12 cellular contexts compared by ENCODE assay signal in the genomic region with DNA sequence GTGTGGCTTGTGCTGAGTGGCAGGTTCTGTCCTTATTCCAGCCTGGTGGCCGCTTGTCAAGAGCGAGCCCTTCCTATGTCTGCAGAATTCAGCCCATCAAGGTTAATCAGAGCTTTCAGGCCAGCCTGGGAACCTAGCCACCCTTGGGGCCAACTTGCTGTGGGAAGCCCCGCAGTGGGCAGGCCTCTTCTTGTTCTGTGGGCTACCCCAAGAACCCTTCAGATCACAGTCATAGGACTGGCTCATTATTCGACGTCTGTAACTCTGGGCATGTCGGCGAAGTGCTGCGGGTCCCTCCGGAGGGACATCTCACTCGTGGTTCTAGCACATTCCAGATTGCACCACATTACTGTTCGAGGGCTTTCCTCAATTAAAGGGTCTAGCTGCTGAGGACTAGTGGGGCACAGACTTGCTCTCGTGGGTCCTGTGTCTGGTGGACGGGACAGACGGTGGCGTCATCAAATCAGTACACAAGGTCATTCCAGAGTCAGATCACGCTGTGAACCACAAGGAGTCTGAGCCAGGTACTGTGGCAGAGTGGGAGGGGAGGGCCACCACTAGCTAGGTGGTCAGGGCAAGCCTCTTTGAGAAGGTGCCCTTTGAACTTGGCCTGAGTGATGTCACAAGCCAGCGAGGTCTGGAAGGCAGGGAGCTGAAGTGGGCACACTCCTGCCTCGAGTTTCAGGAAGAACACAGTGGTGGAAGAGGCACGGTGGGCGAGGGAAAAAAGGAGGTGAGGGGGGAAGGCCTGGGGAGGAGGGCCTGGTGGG. TPM values are rescaled to one million over a fixed set of nuclear protein-coding genes. Genes with fewer than 3 reads are reported as not detected.
DNase-seq lines count a peak whose midpoint lies in the region; ATAC-seq and TF ChIP-seq lines count a peak whose summit lies in the region.
"Had no signal": no experiment of that assay in that cellular context is flagged by ENCODE, and none has a peak within 500 bp of the region (broad histone marks: within the 10 kb centered on the region; RNA-seq: fewer than 3 reads in every experiment).

No MANE protein-coding gene starts in this region.

- no peak for TF ChIP-seq EP300 in tibial nerve (IDR thresholded peaks at IDR 0.05)

- no peak for TF ChIP-seq POLR2A in tibial nerve (IDR thresholded peaks at IDR 0.05)

- H3K36me3 ChIP-seq in mesodermal cell (ENCODE audit: control insufficient read depth, insufficient read depth, low read length) (no peaks in the 10 kb centered on the region), tibial nerve (no peaks in the 10 kb centered on the region)
- H3K36me3 ChIP-seq: brain microvascular endothelial cell had no signal

- DNase-seq in activated T-cell treated with anti-CD3 and anti-CD28 coated beads, Interleukin-2, amount 50 U/mL, for 72 hours, result no peak
- no peak for DNase-seq in activated T-cell treated with anti-CD3 and anti-CD28 coated beads, Interleukin-2, amount 50 U/mL, for 1 hour
- DNase-seq in activated naive CD8-positive, alpha-beta T cell treated with anti-CD3 and anti-CD28 coated beads, Interleukin-2, amount 10 ng/mL, durations not matched to agents 7 days and 5 days, result no peak
- no peak for DNase-seq in tibial nerve (ENCODE audit: low spot score in 2 of 2)
- no peak for DNase-seq in HT-29 (ENCODE audit: low spot score)
- DNase-seq in dermis blood vessel endothelial cell, result no peak
- DNase-seq in NCI-H2029 (lab: John Stamatoyannopoulos, UW), result no peak
- DNase-seq: brain microvascular endothelial cell, H7, mesendoderm, NCI-H524 treated with DMSO at 0.1 percent for 48 hours had no signal

- 91% methylated on average over 16 to 20 of the region's 20 CpGs for WGBS in mesodermal cell (ENCODE audit: insufficient coverage in 2 of 2), 2 experiments
- WGBS in tibial nerve, 2 donors, result 74 to 78% methylated on average over 19 to 20 of the region's 20 CpGs

- no peaks in the 10 kb centered on the region for H3K27me3 ChIP-seq in tibial nerve
- H3K27me3 ChIP-seq: brain microvascular endothelial cell had no signal

- no peak for ATAC-seq in activated T-cell treated with anti-CD3 and anti-CD28 coated beads, Interleukin-2, amount 50 U/mL, for 72 hours (replicated peaks in 1 of 2)
- ATAC-seq in activated naive CD8-positive, alpha-beta T cell treated with anti-CD3 and anti-CD28 coated beads, Interleukin-2, amount 10 ng/mL, durations not matched to agents 7 days and 5 days (ENCODE audit: low read depth), result no peak

- POLR2A ChIA-PET in activated naive CD8-positive, alpha-beta T cell treated with anti-CD3 and anti-CD28 coated beads, Interleukin-2, amount 10 ng/mL, durations not matched to agents 7 days and 5 days (lab: Charles Lee), result interaction anchor here (1.5 to 7.2 kb wide), 5 partner anchors 11 to 238 kb away, joined by 5 to 67 read pairs (median 40); a partner anchor contains a TSS

- no peak for TF ChIP-seq CTCF in tibial nerve (IDR thresholded peaks at IDR 0.05)

- H3K4me3 Mint-ChIP-seq in activated T-cell treated with anti-CD3 and anti-CD28 coated beads, Interleukin-2, amount 50 U/mL, for 72 hours, result no peak overlapping the region
- H3K4me3 Mint-ChIP-seq in activated naive CD8-positive, alpha-beta T cell treated with anti-CD3 and anti-CD28 coated beads, Interleukin-2, amount 10 ng/mL, durations not matched to agents 7 days and 5 days, result peak overlapping the region; percentile 66

- H3K4me1 Mint-ChIP-seq in activated T-cell treated with anti-CD3 and anti-CD28 coated beads, Interleukin-2, amount 50 U/mL, for 72 hours (ENCODE audit: low read depth), result peaks cover 83% of the 10 kb centered on the region
- peaks cover 73% of the 10 kb centered on the region for H3K4me1 Mint-ChIP-seq in activated naive CD8-positive, alpha-beta T cell treated with anti-CD3 and anti-CD28 coated beads, Interleukin-2, amount 10 ng/mL, durations not matched to agents 7 days and 5 days

- no peaks in the 10 kb centered on the region for H3K27me3 Mint-ChIP-seq in activated T-cell treated with anti-CD3 and anti-CD28 coated beads, Interleukin-2, amount 50 U/mL, for 72 hours (ENCODE audit: low read depth)
- no peaks in the 10 kb centered on the region for H3K27me3 Mint-ChIP-seq in activated naive CD8-positive, alpha-beta T cell treated with anti-CD3 and anti-CD28 coated beads, Interleukin-2, amount 10 ng/mL, durations not matched to agents 7 days and 5 days

- H3K9me3 ChIP-seq in mesodermal cell (ENCODE audit: control insufficient read depth, low read length) (peaks cover 4% of the 10 kb centered on the region), tibial nerve (peaks cover 0 to 5% (median 0%) of the 10 kb centered on the region in 4 donors)

- H3K9me3 Mint-ChIP-seq in activated T-cell treated with anti-CD3 and anti-CD28 coated beads, Interleukin-2, amount 50 U/mL, for 72 hours, result peaks cover 0 to 1% of the 10 kb centered on the region in 2 donors
- peaks cover 1% of the 10 kb centered on the region for H3K9me3 Mint-ChIP-seq in activated naive CD8-positive, alpha-beta T cell treated with anti-CD3 and anti-CD28 coated beads, Interleukin-2, amount 10 ng/mL, durations not matched to agents 7 days and 5 days

- peak overlapping the region; percentile 93 for H3K27ac Mint-ChIP-seq in activated T-cell treated with anti-CD3 and anti-CD28 coated beads, Interleukin-2, amount 50 U/mL, for 72 hours
- peak overlapping the region; percentile 99 for H3K27ac Mint-ChIP-seq in activated naive CD8-positive, alpha-beta T cell treated with anti-CD3 and anti-CD28 coated beads, Interleukin-2, amount 10 ng/mL, durations not matched to agents 7 days and 5 days

- peaks cover 9% of the 10 kb centered on the region in 2 donors for H3K36me3 Mint-ChIP-seq in activated T-cell treated with anti-CD3 and anti-CD28 coated beads, Interleukin-2, amount 50 U/mL, for 72 hours (ENCODE audit: insufficient read depth in 2 of 2)
- H3K36me3 Mint-ChIP-seq in activated naive CD8-positive, alpha-beta T cell treated with anti-CD3 and anti-CD28 coated beads, Interleukin-2, amount 10 ng/mL, durations not matched to agents 7 days and 5 days, result peaks cover 6% of the 10 kb centered on the region

- H3K4me1 ChIP-seq in mesodermal cell (ENCODE audit: control insufficient read depth, insufficient read depth, low read length, poor library complexity, severe bottlenecking), result peaks cover 20% of the 10 kb centered on the region
- peaks cover 0 to 59% (median 44%) of the 10 kb centered on the region in 4 donors for H3K4me1 ChIP-seq in tibial nerve

- no peak overlapping the region for H3K4me3 ChIP-seq in mesodermal cell (ENCODE audit: extremely low read depth, insufficient read depth, low read length, poor library complexity, severe bottlenecking)
- no peak overlapping the region for H3K4me3 ChIP-seq in tibial nerve

- H3K27ac ChIP-seq in mesodermal cell (ENCODE audit: low read depth, low read length, severe bottlenecking) (peak overlapping the region; percentile 66), tibial nerve (peak overlapping the region in 3 of 4 donors; percentile 13 to 72 (median 65))
- H3K27ac ChIP-seq: brain microvascular endothelial cell had no signal

RNA-seq across cellular contexts. Expression of a gene that starts 20.3 kb away (rescaled TPM):
- total RNA-seq in activated T-cell treated with anti-CD3 and anti-CD28 coated beads, Interleukin-2, amount 50 U/mL, for 72 hours, result 100 to 1,000 TPM in 1 of 2 donors, 10 to 100 TPM in 1; 95.4 to 130 TPM
- 100 to 1,000 TPM; 215 to 246 TPM for total RNA-seq in activated naive CD8-positive, alpha-beta T cell treated with anti-CD3 and anti-CD28 coated beads, Interleukin-2, amount 10 ng/mL, durations not matched to agents 7 days and 5 days
- polyA plus RNA-seq in mesodermal cell (2013, experiment 1 of 2), result 19.3 TPM
- 12.8 TPM for polyA plus RNA-seq in mesodermal cell (2013, experiment 2 of 2)
- total RNA-seq in tibial nerve, result 10 to 100 TPM; 27.4 to 62.1 (median 43.5) TPM
- total RNA-seq in HT-29 (2014; rRNA removed; shearing (Covaris generic)), result 0.08 TPM in 1 of 2 replicates, not detected in the other
- total RNA-seq in dermis blood vessel endothelial cell, result 81.3 and 98.3 TPM in 2 replicates

Comparison
In these comparisons a context has a peak if more than half of its experiments do, and no peak if none do; other contexts are left out.
1. RNA of a gene that starts 20.3 kb away (total RNA-seq): 215 to 246 TPM in activated naive CD8-positive, alpha-beta T cell treated with anti-CD3 and anti-CD28 coated beads, Interleukin-2, amount 10 ng/mL, durations not matched to agents 7 days and 5 days, 95.4 to 130 TPM in activated T-cell treated with anti-CD3 and anti-CD28 coated beads, Interleukin-2, amount 50 U/mL, for 72 hours, 81.3 to 98.3 TPM in dermis blood vessel endothelial cell and 27.4 to 62.1 TPM in tibial nerve; 0.08 TPM in HT-29; every median in the first group is over 10 times any median in the second.